18 cellular contexts compared by ENCODE assay signal in the genomic region with DNA sequence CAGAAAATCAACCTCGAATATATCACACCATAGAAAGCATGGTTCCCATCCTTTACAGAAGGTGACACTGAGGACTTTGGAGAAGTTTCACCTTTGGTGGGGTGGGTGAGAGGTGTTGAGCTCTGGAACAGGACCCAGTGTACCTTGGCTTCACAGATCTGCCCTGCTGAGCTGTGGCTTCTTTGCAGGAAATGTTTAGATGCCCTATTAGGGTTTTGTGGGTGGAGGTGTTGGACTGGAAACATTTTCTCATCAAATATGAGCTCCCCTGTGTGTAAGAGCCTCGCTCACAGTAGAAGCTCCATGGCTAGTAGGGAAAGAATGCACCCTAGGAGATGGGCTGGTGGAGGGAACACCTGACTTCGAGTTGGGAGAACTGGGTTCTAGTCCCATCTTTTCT. TPM values are rescaled to one million over a fixed set of nuclear protein-coding genes. Genes with fewer than 3 reads are reported as not detected.
A peak's percentile ranks its signal among the peaks of the same experiment; 100 is the strongest.
DNase-seq lines count a peak whose midpoint lies in the region; ATAC-seq and TF ChIP-seq lines count a peak whose summit lies in the region.
"Had no signal": no experiment of that assay in that cellular context is flagged by ENCODE, and none has a peak within 500 bp of the region (broad histone marks: within the 10 kb centered on the region; RNA-seq: fewer than 3 reads in every experiment).

No MANE protein-coding gene starts in this region.

- peak overlapping the region; percentile 42 to 74; a peak in 2 of 4 replicates for H4K8ac ChIP-seq in IMR-90 (ENCODE audit: low read depth in 2 of 2, low read length in 2 of 2)

- BruUV-seq in IMR-90 (replicated peaks; lab: Mats Ljungman, UMichigan): no TSS peak

- TF ChIP-seq RAD21 in IMR-90 (IDR thresholded peaks at IDR 0.05; ENCODE audit: low read length): no peak

- intact Hi-C loops in IMR-90 (cut with micrococcal nuclease): no loop called here

- H3K27ac ChIP-seq in IMR-90 (ENCODE audit: insufficient read depth, low read length) (no peak overlapping the region), epithelial cell of prostate (peak overlapping the region; percentile 21)

- WGBS in IMR-90 (ENCODE audit: extremely low coverage in 2 of 2, insufficient read length in 1 of 2), 2 experiments: 100% methylated on average over 1 of the region's 3 CpGs; no CpG with 5 or more reads in 1 of the 2 experiments

- H2AK9ac ChIP-seq in IMR-90 (replicated peaks; ENCODE audit: low read depth, low read length, poor library complexity): no peak overlapping the region

- peak overlapping the region; percentile 63; the same call in 1 of the 2 replicates for H3K23ac ChIP-seq in IMR-90 (ENCODE audit: low read depth, low read length)

- H2AK5ac ChIP-seq in IMR-90 (ENCODE audit: low read depth, low read length): peak overlapping the region; percentile 72; the same call in 1 of the 2 replicates

- peak overlapping the region; percentile 88 for H3K4ac ChIP-seq in IMR-90 (ENCODE audit: low read depth, low read length)

- peaks cover 50% of the 10 kb centered on the region for H3K4me1 ChIP-seq in IMR-90 (ENCODE audit: control insufficient read depth, insufficient read depth, low read length)

- no peak overlapping the region for H2AFZ ChIP-seq in IMR-90 (replicated peaks; ENCODE audit: low read length, poor library complexity)
- H2AFZ ChIP-seq: GM23338, hepatocyte had no signal

- peak overlapping the region; percentile 77 for H3K27ac Mint-ChIP-seq in stimulated activated effector memory CD8-positive, alpha-beta T cell treated with anti-CD3 and anti-CD28 coated beads, Interleukin-12 subunit alpha, Interleukin-12 subunit beta, amount 100 ng/mL, for 72 hours
- H3K27ac Mint-ChIP-seq: stimulated activated memory B cell treated with anti-CD40 and anti-IgM and Interleukin-4, amounts not matched to agents 10 μg/mL and 1 μg/mL and 100 μg/mL, for 72 hours had no signal

- H4K20me1 ChIP-seq in IMR-90 (ENCODE audit: insufficient read depth, low read length): no peaks in the 10 kb centered on the region

- ATAC-seq in IMR-90 (ENCODE audit: low read depth) (no peak), GM18511 (IDR thresholded peaks at IDR 0.05; ENCODE audit: unreplicated experiment) (no peak)
- peak; percentile 78 for ATAC-seq in stimulated activated effector memory CD8-positive, alpha-beta T cell treated with anti-CD3 and anti-CD28 coated beads, Interleukin-12 subunit alpha, Interleukin-12 subunit beta, amount 100 ng/mL, for 72 hours
- ATAC-seq: GM23338; naive thymus-derived CD8-positive, alpha-beta T cell; stimulated activated memory B cell treated with anti-CD40 and anti-IgM and Interleukin-4, amounts not matched to agents 10 μg/mL and 1 μg/mL and 100 μg/mL, for 72 hours had no signal

- H2BK15ac ChIP-seq in IMR-90 (ENCODE audit: low read depth, low read length): peak overlapping the region; percentile 90; the same call in 2 of the 3 replicates

- no peak for TF ChIP-seq POLR2A in IMR-90 (IDR thresholded peaks at IDR 0.05; ENCODE audit: low read depth, low read length)

- no peaks in the 10 kb centered on the region for H3K9me3 ChIP-seq in IMR-90 (ENCODE audit: control insufficient read depth, insufficient read depth, low read length)

- H2BK20ac ChIP-seq in IMR-90 (ENCODE audit: low read depth, low read length): peak overlapping the region; percentile 63

- CTCF ChIA-PET in IMR-90 (lab: Yijun Ruan, JAX): no interaction called here

- no peak overlapping the region for H3K4me3 ChIP-seq in IMR-90 (ENCODE audit: insufficient read depth, low read depth, low read length)
- H3K4me3 ChIP-seq: GM23338, hepatocyte, smooth muscle cell had no signal

- H4K5ac ChIP-seq in IMR-90 (ENCODE audit: low read depth, low read length): peak overlapping the region; percentile 80

- dilution Hi-C loops in IMR-90 (cut with HindIII; ENCODE audit: low sequenced_read_pairs, unreplicated experiment): no loop called here

- H3K9me3 Mint-ChIP-seq in stimulated activated effector memory CD8-positive, alpha-beta T cell treated with anti-CD3 and anti-CD28 coated beads, Interleukin-12 subunit alpha, Interleukin-12 subunit beta, amount 100 ng/mL, for 72 hours: no peaks in the 10 kb centered on the region
- H3K9me3 Mint-ChIP-seq: GM23338; naive thymus-derived CD8-positive, alpha-beta T cell; stimulated activated memory B cell treated with anti-CD40 and anti-IgM and Interleukin-4, amounts not matched to agents 10 μg/mL and 1 μg/mL and 100 μg/mL, for 72 hours; type B pancreatic cell had no signal

- H4K91ac ChIP-seq in IMR-90 (ENCODE audit: insufficient read depth, low read depth, low read length): peak overlapping the region; percentile 90

- no peaks in the 10 kb centered on the region for H3K79me1 ChIP-seq in IMR-90 (ENCODE audit: low read depth in 1 of 2, low read length in 2 of 2)

- POLR2A ChIA-PET in IMR-90 (lab: Charles Lee; ENCODE audit: unreplicated experiment): no interaction called here

- peaks cover 28% of the 10 kb centered on the region for H3K4me1 Mint-ChIP-seq in stimulated activated effector memory CD8-positive, alpha-beta T cell treated with anti-CD3 and anti-CD28 coated beads, Interleukin-12 subunit alpha, Interleukin-12 subunit beta, amount 100 ng/mL, for 72 hours
- H3K4me1 Mint-ChIP-seq: stimulated activated memory B cell treated with anti-CD40 and anti-IgM and Interleukin-4, amounts not matched to agents 10 μg/mL and 1 μg/mL and 100 μg/mL, for 72 hours had no signal

- peaks cover 19% of the 10 kb centered on the region for H3K9me1 ChIP-seq in IMR-90 (ENCODE audit: insufficient read depth, low read length)

- H3K56ac ChIP-seq in IMR-90 (ENCODE audit: extremely low read depth, insufficient read depth, low read length): no peak overlapping the region

- H3K18ac ChIP-seq in IMR-90 (ENCODE audit: low read depth, low read length): peak overlapping the region; percentile 72

- no peaks in the 10 kb centered on the region for H3K27me3 ChIP-seq in IMR-90 (ENCODE audit: control insufficient read depth, insufficient read depth, low read length)
- H3K27me3 ChIP-seq: hepatocyte had no signal

- H3K14ac ChIP-seq in IMR-90 (replicated peaks; ENCODE audit: low read depth, low read length): peak overlapping the region; percentile 84

- in situ Hi-C loops in IMR-90 (cut with MboI; ENCODE audit: low sequenced_read_pairs): no loop called here

- H2BK5ac ChIP-seq in IMR-90 (ENCODE audit: low read depth, low read length, poor library complexity, severe bottlenecking): peak overlapping the region; percentile 39

- no peaks in the 10 kb centered on the region for H3K36me3 ChIP-seq in IMR-90 (ENCODE audit: control insufficient read depth, insufficient read depth, low read length)

- TF ChIP-seq CTCF in IMR-90 (conservative IDR thresholded peaks at IDR 0.05; ENCODE audit: low read depth, low read length): no peak

- peak; percentile 11 for DNase-seq in activated gamma-delta T cell treated with Interleukin-2 at 50 U/mL for 16 hours
- DNase-seq in activated gamma-delta T cell (lab: John Stamatoyannopoulos, UW): no peak
- no peak for DNase-seq in IMR-90
- DNase-seq in epithelial cell of prostate (ENCODE audit: low read depth, low spot score): no peak
- no peak for DNase-seq in stimulated activated effector memory CD8-positive, alpha-beta T cell treated with anti-CD3 and anti-CD28 coated beads, Interleukin-12 subunit alpha, Interleukin-12 subunit beta, amount 100 ng/mL, for 72 hours (ENCODE audit: low spot score in 2 of 2)
- no peak for DNase-seq in SK-N-DZ (ENCODE audit: low spot score)
- DNase-seq in NCI-H2107 (lab: John Stamatoyannopoulos, UW): no peak
- DNase-seq: activated CD4-positive, CD25-positive, alpha-beta regulatory T cell; amniotic stem cell; NCI-H1105 treated with DMSO at 0.1 percent for 48 hours; NCI-H526 treated with DMSO at 0.1 percent for 48 hours had no signal

- no peak overlapping the region for H3K9ac ChIP-seq in IMR-90 (ENCODE audit: low read depth, low read length)

- H3K4me2 ChIP-seq in IMR-90 (ENCODE audit: low read depth, low read length): no peak overlapping the region
- H3K4me2 ChIP-seq: GM23338, hepatocyte, smooth muscle cell had no signal

- H3K36me3 Mint-ChIP-seq in stimulated activated effector memory CD8-positive, alpha-beta T cell treated with anti-CD3 and anti-CD28 coated beads, Interleukin-12 subunit alpha, Interleukin-12 subunit beta, amount 100 ng/mL, for 72 hours: no peaks in the 10 kb centered on the region
- H3K36me3 Mint-ChIP-seq: naive thymus-derived CD8-positive, alpha-beta T cell; stimulated activated memory B cell treated with anti-CD40 and anti-IgM and Interleukin-4, amounts not matched to agents 10 μg/mL and 1 μg/mL and 100 μg/mL, for 72 hours; type B pancreatic cell had no signal

- peak overlapping the region; percentile 96 for H2BK120ac ChIP-seq in IMR-90 (ENCODE audit: low read depth, low read length)

- no peak overlapping the region for H3K4me3 Mint-ChIP-seq in stimulated activated effector memory CD8-positive, alpha-beta T cell treated with anti-CD3 and anti-CD28 coated beads, Interleukin-12 subunit alpha, Interleukin-12 subunit beta, amount 100 ng/mL, for 72 hours
- H3K4me3 Mint-ChIP-seq: GM23338; stimulated activated memory B cell treated with anti-CD40 and anti-IgM and Interleukin-4, amounts not matched to agents 10 μg/mL and 1 μg/mL and 100 μg/mL, for 72 hours; type B pancreatic cell had no signal

TF ChIP-seq in IMR-90, 13 proteins besides CTCF, POLR2A, EP300 and RAD21 (continues in another document):
- TF ChIP-seq BHLHE40 (IDR thresholded peaks at IDR 0.05; ENCODE audit: low read depth, low read length): no peak
- TF ChIP-seq NFE2L2 (IDR thresholded peaks at IDR 0.05; ENCODE audit: low read depth, low read length): no peak
- no peak for TF ChIP-seq CHD1 (IDR thresholded peaks at IDR 0.05; ENCODE audit: low read depth, low read length)
- no peak for TF ChIP-seq RFX5 (IDR thresholded peaks at IDR 0.05; ENCODE audit: low read depth, low read length)
- TF ChIP-seq, protein P1, sequence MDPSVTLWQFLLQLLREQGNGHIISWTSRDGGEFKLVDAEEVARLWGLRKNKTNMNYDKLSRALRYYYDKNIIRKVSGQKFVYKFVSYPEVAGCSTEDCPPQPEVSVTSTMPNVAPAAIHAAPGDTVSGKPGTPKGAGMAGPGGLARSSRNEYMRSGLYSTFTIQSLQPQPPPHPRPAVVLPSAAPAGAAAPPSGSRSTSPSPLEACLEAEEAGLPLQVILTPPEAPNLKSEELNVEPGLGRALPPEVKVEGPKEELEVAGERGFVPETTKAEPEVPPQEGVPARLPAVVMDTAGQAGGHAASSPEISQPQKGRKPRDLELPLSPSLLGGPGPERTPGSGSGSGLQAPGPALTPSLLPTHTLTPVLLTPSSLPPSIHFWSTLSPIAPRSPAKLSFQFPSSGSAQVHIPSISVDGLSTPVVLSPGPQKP (IDR thresholded peaks at IDR 0.05; ENCODE audit: borderline replicate concordance, low read depth, low read length): no peak

RNA-seq across cellular contexts. Expression of gene RPL37A, which starts 55.6 kb away (rescaled TPM):
- 341 and 804 TPM in 2 replicates for total RNA-seq in IMR-90 (2012; rRNA removed)
- polyA plus RNA-seq in IMR-90 (2012; rRNA removed): 1,504 and 1,572 TPM in 2 replicates
- 2,705 and 5,319 TPM in 2 replicates for polyA plus RNA-seq in IMR-90 (2012; cell fraction: cytosol; rRNA removed)
- polyA plus RNA-seq in IMR-90 (2012; cell fraction: nucleus; rRNA removed; ENCODE audit: low replicate concordance): 530 and 1,168 TPM in 2 replicates
- polyA plus RNA-seq in SK-N-DZ (2014; cell fraction: cytosol; rRNA removed): 1,479 and 2,334 TPM in 2 replicates
- 1,480 and 2,118 TPM in 2 replicates for polyA plus RNA-seq in SK-N-DZ (2014; cell fraction: nucleus; rRNA removed)
